28 cellular contexts compared by ENCODE assay signal in genomic region chr7:67387851-67388250, GRCh38.
"Had no signal": no experiment of that assay in that cellular context is flagged by ENCODE, and none has a peak within 500 bp of the region (broad histone marks: within the 10 kb centered on the region; RNA-seq: fewer than 3 reads in every experiment).

No MANE protein-coding gene starts in this region.

- H3K27me3 Mint-ChIP-seq: activated CD8-positive, alpha-beta T cell treated with anti-CD3 and anti-CD28 coated beads for 36 hours; activated naive CD8-positive, alpha-beta T cell treated with anti-CD3 and anti-CD28 coated beads, Interleukin-2, amount 10 ng/mL, durations not matched to agents 7 days and 5 days had no signal

- H3K27me3 ChIP-seq: adrenal gland, colonic mucosa, Peyer's patch, SJSA1 had no signal

- H3K9me3 Mint-ChIP-seq: activated CD8-positive, alpha-beta T cell treated with anti-CD3 and anti-CD28 coated beads for 36 hours; activated naive CD8-positive, alpha-beta T cell treated with anti-CD3 and anti-CD28 coated beads, Interleukin-2, amount 10 ng/mL, durations not matched to agents 7 days and 5 days; activated T-cell treated with anti-CD3 and anti-CD28 coated beads, Interleukin-2, amount 50 U/mL, for 72 hours; activated T-helper 2 cell treated with anti-CD3 and anti-CD28 coated beads, Interferon-gamma antibody, Interleukin-2, Interleukin-4, amounts not matched to agents 10 μg/mL and 5 μg/mL and 100 μg/mL, durations not matched to agents 14 hours and 24 hours and 36 hours had no signal

- H3K27ac Mint-ChIP-seq: activated CD8-positive, alpha-beta T cell treated with anti-CD3 and anti-CD28 coated beads for 36 hours; activated naive CD8-positive, alpha-beta T cell treated with anti-CD3 and anti-CD28 coated beads, Interleukin-2, amount 10 ng/mL, durations not matched to agents 7 days and 5 days; activated T-cell treated with anti-CD3 and anti-CD28 coated beads, Interleukin-2, amount 50 U/mL, for 72 hours; activated T-helper 2 cell treated with anti-CD3 and anti-CD28 coated beads, Interferon-gamma antibody, Interleukin-2, Interleukin-4, amounts not matched to agents 10 μg/mL and 5 μg/mL and 100 μg/mL, durations not matched to agents 14 hours and 24 hours and 36 hours; T-helper 17 cell had no signal

- H3K4me1 ChIP-seq: adrenal gland, colonic mucosa, Peyer's patch, SJSA1 had no signal

- H3K4me1 Mint-ChIP-seq: T-helper 17 cell had no signal

- ATAC-seq: activated CD4-positive, CD25-positive, alpha-beta regulatory T cell treated with anti-CD3 and anti-CD28 coated beads, Interleukin-2, amount 50 U/mL, for 24 hours; activated CD8-positive, alpha-beta T cell treated with anti-CD3 and anti-CD28 coated beads for 36 hours; activated T-cell treated with anti-CD3 and anti-CD28 coated beads, Interleukin-2, amount 50 U/mL, for 72 hours; T-helper 17 cell had no signal

- H3K4me3 Mint-ChIP-seq: activated CD8-positive, alpha-beta T cell treated with anti-CD3 and anti-CD28 coated beads for 36 hours; activated naive CD8-positive, alpha-beta T cell treated with anti-CD3 and anti-CD28 coated beads, Interleukin-2, amount 10 ng/mL, durations not matched to agents 7 days and 5 days; activated T-cell treated with anti-CD3 and anti-CD28 coated beads, Interleukin-2, amount 50 U/mL, for 72 hours; T-helper 17 cell had no signal

- H3K4me3 ChIP-seq: adrenal gland, colonic mucosa, Peyer's patch, SJSA1 had no signal

- H3K36me3 ChIP-seq: adrenal gland, colonic mucosa, Peyer's patch, SJSA1 had no signal

- H3K36me3 Mint-ChIP-seq: activated naive CD8-positive, alpha-beta T cell treated with anti-CD3 and anti-CD28 coated beads, Interleukin-2, amount 10 ng/mL, durations not matched to agents 7 days and 5 days had no signal

- H3K27ac ChIP-seq: adrenal gland, colonic mucosa, Peyer's patch, RWPE1, SJSA1 had no signal

- DNase-seq: activated CD4-positive, alpha-beta T cell treated with anti-CD3 and anti-CD28 coated beads for 4 hours; activated CD8-positive, alpha-beta memory T cell treated with anti-CD3 and anti-CD28 coated beads, Interleukin-2, amount 50 U/mL, for 4 hours; activated CD8-positive, alpha-beta T cell treated with anti-CD3 and anti-CD28 coated beads for 36 hours; activated gamma-delta T cell treated with Interleukin-2 at 50 U/mL for 16 hours; activated naive CD4-positive, alpha-beta T cell treated with anti-CD3 and anti-CD28 coated beads, Interleukin-2, amount 50 U/mL, for 16 hours; activated naive CD8-positive, alpha-beta T cell treated with anti-CD3 and anti-CD28 coated beads, Interleukin-2, amount 10 ng/mL, durations not matched to agents 7 days and 5 days; activated T-cell treated with anti-CD3 and anti-CD28 coated beads, Interleukin-2, amount 50 U/mL, for 72 hours; adrenal gland; anterior cingulate cortex; cerebellar nuclear complex; colonic mucosa; Karpas-422; NCI-H1105 treated with DMSO at 0.1 percent for 48 hours; NCI-H1436 treated with DMSO at 0.1 percent for 48 hours; NCI-H187 treated with DMSO at 0.1 percent for 48 hours; NCI-H2107; NCI-H2171 treated with DMSO at 0.1 percent for 48 hours; NCI-H226; NCI-H526; NCI-H774; NK-92 treated with Interleukin-12 subunit alpha and Interleukin-12 subunit beta, amount 100 ng/mL, for 24 hours; Peyer's patch; T-helper 17 cell; T-helper 9 cell had no signal
